28 cellular contexts compared by ENCODE assay signal in the genomic region with DNA sequence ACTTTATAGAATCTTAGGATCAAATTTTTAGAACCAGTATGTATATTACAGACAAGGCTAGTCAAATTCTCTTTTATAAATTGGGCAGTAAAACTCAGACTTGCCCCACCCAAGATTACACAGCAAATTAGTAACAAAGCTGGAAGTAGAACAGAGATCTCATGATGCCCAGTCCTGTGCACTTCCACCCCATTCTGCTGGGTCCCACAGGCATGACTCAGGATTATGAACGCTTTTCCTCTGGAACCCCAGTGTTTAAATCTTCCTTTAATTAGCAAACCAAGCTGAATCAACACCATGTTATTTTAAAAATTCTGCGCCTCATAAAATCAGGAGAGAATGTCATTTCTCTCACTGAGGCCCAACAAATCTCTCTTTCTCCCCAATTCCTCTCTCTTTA. TPM values are rescaled to one million over a fixed set of nuclear protein-coding genes. Genes with fewer than 3 reads are reported as not detected.
DNase-seq lines count a peak whose midpoint lies in the region; ATAC-seq and TF ChIP-seq lines count a peak whose summit lies in the region.
"Had no signal": no experiment of that assay in that cellular context is flagged by ENCODE, and none has a peak within 500 bp of the region (broad histone marks: within the 10 kb centered on the region; RNA-seq: fewer than 3 reads in every experiment).

No MANE protein-coding gene starts in this region.

- H3K27me3 Mint-ChIP-seq in Calu3 (ENCODE audit: unreplicated experiment): no peaks in the 10 kb centered on the region
- H3K27me3 Mint-ChIP-seq: activated CD4-positive, alpha-beta memory T cell treated with anti-CD3 and anti-CD28 coated beads for 36 hours; CD4-positive, CD25-positive, alpha-beta regulatory T cell had no signal

- peak overlapping the region; percentile 94 for H3K27ac ChIP-seq in epithelial cell of prostate
- H3K27ac ChIP-seq: dorsolateral prefrontal cortex, psoas muscle, spleen, suprapubic skin, uterus had no signal

- no peak overlapping the region for H3K4me3 ChIP-seq in mucosa of descending colon
- H3K4me3 ChIP-seq: dorsolateral prefrontal cortex, psoas muscle, spleen, suprapubic skin, uterus had no signal

- H3K9me3 ChIP-seq in mucosa of descending colon: no peaks in the 10 kb centered on the region
- H3K9me3 ChIP-seq: psoas muscle, spleen, suprapubic skin, uterus had no signal

- TF ChIP-seq CTCF in Calu3 (IDR thresholded peaks at IDR 0.05; ENCODE audit: unreplicated experiment) (no peak), mucosa of descending colon (IDR thresholded peaks at IDR 0.05) (no peak)

- CTCF ChIA-PET in Calu3 (lab: Charles Lee): no interaction called here

- no TSS peak for BruUV-seq in Calu3 (replicated peaks; lab: Mats Ljungman, UMichigan)

- H3K36me3 Mint-ChIP-seq in Calu3 (ENCODE audit: insufficient read depth, unreplicated experiment): no peaks in the 10 kb centered on the region
- H3K36me3 Mint-ChIP-seq: activated CD4-positive, alpha-beta memory T cell treated with anti-CD3 and anti-CD28 coated beads for 36 hours; CD4-positive, CD25-positive, alpha-beta regulatory T cell; WTC11 had no signal

- ATAC-seq in mucosa of descending colon: peak; percentile 40
- no peak for ATAC-seq in HG03565 (IDR thresholded peaks at IDR 0.05; ENCODE audit: unreplicated experiment)
- ATAC-seq in HG02973 (IDR thresholded peaks at IDR 0.05; ENCODE audit: unreplicated experiment): no peak
- ATAC-seq: left ventricle myocardium superior, psoas muscle, WTC11 had no signal

- intact Hi-C loops in Calu3 (cut with micrococcal nuclease; ENCODE audit: unreplicated experiment): no loop called here
- intact Hi-C loops in mucosa of descending colon (cut with DNase I, micrococcal nuclease): no loop called here

- no peaks in the 10 kb centered on the region for H3K36me3 ChIP-seq in mucosa of descending colon (ENCODE audit: low read depth)
- H3K36me3 ChIP-seq: spleen, suprapubic skin, uterus had no signal

- no peak for DNase-seq in Calu3
- DNase-seq in HT1080 (ENCODE audit: low read depth): peak; percentile 10
- DNase-seq in epithelial cell of prostate (ENCODE audit: low read depth, low spot score): no peak
- DNase-seq in mucosa of descending colon: no peak
- DNase-seq in NCI-H226: no peak
- no peak for DNase-seq in retina
- DNase-seq: activated CD4-positive, alpha-beta memory T cell treated with anti-CD3 and anti-CD28 coated beads for 36 hours; activated gamma-delta T cell; activated T-cell treated with anti-CD3 and anti-CD28 coated beads for 4 hours; caudate nucleus; CD4-positive, CD25-positive, alpha-beta regulatory T cell; dorsolateral prefrontal cortex; erythroblast; left ventricle myocardium superior; NCI-H1092 treated with DMSO at 0.1 percent for 48 hours; NCI-H2081 treated with DMSO at 0.1 percent for 48 hours; NCI-H510A; psoas muscle; spleen; stimulated activated CD8-positive, alpha-beta memory T cell treated with anti-CD3 and anti-CD28 coated beads, Interleukin-4, amount 100 ng/mL, for 48 hours; uterus had no signal

- peaks cover 44% of the 10 kb centered on the region for H3K4me1 Mint-ChIP-seq in Calu3 (ENCODE audit: low read depth, unreplicated experiment)
- H3K4me1 Mint-ChIP-seq: CD4-positive, CD25-positive, alpha-beta regulatory T cell; WTC11 had no signal

- H3K4me1 ChIP-seq in mucosa of descending colon (ENCODE audit: low read depth): peaks cover 4% of the 10 kb centered on the region
- H3K4me1 ChIP-seq: psoas muscle, spleen, suprapubic skin, uterus had no signal

- no peak overlapping the region for H3K4me3 Mint-ChIP-seq in Calu3 (ENCODE audit: low read depth, unreplicated experiment)
- H3K4me3 Mint-ChIP-seq: activated CD4-positive, alpha-beta memory T cell treated with anti-CD3 and anti-CD28 coated beads for 36 hours; WTC11 had no signal

- peak overlapping the region; percentile 44 for H3K27ac Mint-ChIP-seq in Calu3 (ENCODE audit: unreplicated experiment)
- H3K27ac Mint-ChIP-seq: activated CD4-positive, alpha-beta memory T cell treated with anti-CD3 and anti-CD28 coated beads for 36 hours; CD4-positive, CD25-positive, alpha-beta regulatory T cell; WTC11 had no signal

- H3K9me3 Mint-ChIP-seq in Calu3 (ENCODE audit: low read depth, unreplicated experiment): no peaks in the 10 kb centered on the region
- H3K9me3 Mint-ChIP-seq: WTC11 had no signal

RNA-seq across cellular contexts. Expression of a gene that starts 1.5 kb away (rescaled TPM):
- not detected in 2 replicates for total RNA-seq in Calu3 (2022)
- 0.87 and 1.7 TPM in 2 replicates for total RNA-seq in HT1080 (2014; rRNA removed; shearing (Covaris generic))
- 0.34 and 0.41 TPM in 2 replicates for polyA plus RNA-seq in HT1080 (2015; cell fraction: cytosol; rRNA removed)
- 0.31 and 1.3 TPM in 2 replicates for polyA plus RNA-seq in HT1080 (2015; cell fraction: nucleus; rRNA removed)
- under 1 TPM in 2 of 3 donors, not detected in 1; 0.22 to 0.35 TPM for total RNA-seq in mucosa of descending colon
- total RNA-seq: activated CD4-positive, alpha-beta memory T cell treated with anti-CD3 and anti-CD28 coated beads for 36 hours; CD4-positive, CD25-positive, alpha-beta regulatory T cell; H1; left ventricle myocardium superior; LHCN-M2; mononuclear cell; psoas muscle; uterus; WTC11 had no signal
- polyA plus RNA-seq: CD4-positive, CD25-positive, alpha-beta regulatory T cell; H1 had no signal
